19 cellular contexts compared by ENCODE assay signal in the genomic region with DNA sequence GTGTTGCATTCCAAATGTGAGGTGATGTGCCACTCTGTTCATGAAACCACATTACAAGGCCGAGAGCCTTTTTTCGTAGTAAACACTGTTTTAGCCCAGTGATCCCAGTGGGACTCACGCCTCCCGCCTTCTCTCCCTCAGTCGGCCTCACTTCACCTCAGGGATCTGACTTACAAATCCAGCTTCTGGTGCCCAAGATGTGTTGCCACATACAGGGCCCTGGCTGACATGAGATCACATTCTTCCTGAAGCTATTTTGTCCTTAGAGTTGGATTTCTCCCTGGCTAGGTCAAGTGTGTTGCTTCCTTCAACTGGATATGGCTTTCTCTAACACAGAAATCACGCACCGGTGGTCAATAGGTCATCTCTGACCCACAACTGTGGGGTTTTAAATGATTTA.
DNase-seq lines count a peak whose midpoint lies in the region; ATAC-seq and TF ChIP-seq lines count a peak whose summit lies in the region.
"Had no signal": no experiment of that assay in that cellular context is flagged by ENCODE, and none has a peak within 500 bp of the region (broad histone marks: within the 10 kb centered on the region; RNA-seq: fewer than 3 reads in every experiment).

No MANE protein-coding gene starts in this region.

- no peak overlapping the region for H3K9ac ChIP-seq in BLaER1
- H3K9ac ChIP-seq in DND-41 (ENCODE audit: low read depth, low read length) = no peak overlapping the region

- H3K27ac ChIP-seq in BLaER1 (no peak overlapping the region; the same call in 1 of the 2 replicates), DND-41 (ENCODE audit: low read length) (peak overlapping the region; percentile 30; the same call in 1 of the 2 replicates), gastrocnemius medialis (peak overlapping the region in 1 of 4 donors; percentile 28), caudate nucleus (ENCODE audit: low read depth, low read length) (no peak overlapping the region)
- H3K27ac ChIP-seq: 22Rv1, A549, C4-2B had no signal

- in situ Hi-C loops in gastrocnemius medialis (cut with MboI; ENCODE audit: low sequenced_read_pairs in 4 of 4) = no loop called here

- H3K4me2 ChIP-seq in BLaER1 (peak overlapping the region; percentile 28), DND-41 (ENCODE audit: insufficient read depth, low read length) (no peak overlapping the region)
- H3K4me2 ChIP-seq: A549 had no signal

- ATAC-seq in DND-41 (ENCODE audit: insufficient read depth, low read depth) (no peak), gastrocnemius medialis (peak; percentile 96 to 98)
- ATAC-seq: A549; CD8-positive, alpha-beta T cell; GM12878 had no signal

- H3K9me3 ChIP-seq in BLaER1 = peaks cover 37% of the 10 kb centered on the region
- H3K9me3 ChIP-seq in DND-41 (ENCODE audit: insufficient read depth, low read length, severe bottlenecking) = no peaks in the 10 kb centered on the region
- H3K9me3 ChIP-seq in gastrocnemius medialis = no peaks in the 10 kb centered on the region
- H3K9me3 ChIP-seq: A549, Caco-2 had no signal

- H4K20me1 ChIP-seq in BLaER1 = no peaks in the 10 kb centered on the region
- H4K20me1 ChIP-seq in DND-41 (ENCODE audit: insufficient read depth, low read length) = no peaks in the 10 kb centered on the region

- no peaks in the 10 kb centered on the region for H3K79me2 ChIP-seq in DND-41 (ENCODE audit: insufficient read depth, low read length)

- H3K36me3 ChIP-seq in BLaER1 (no peaks in the 10 kb centered on the region), DND-41 (ENCODE audit: insufficient read depth, low read length) (no peaks in the 10 kb centered on the region), gastrocnemius medialis (no peaks in the 10 kb centered on the region)

- no peak overlapping the region for H3K4me3 ChIP-seq in BLaER1
- H3K4me3 ChIP-seq in DND-41 (ENCODE audit: low read depth in 1 of 2, low read length in 2 of 2) = no peak overlapping the region
- no peak overlapping the region for H3K4me3 ChIP-seq in gastrocnemius medialis
- H3K4me3 ChIP-seq: A549, GM12878 had no signal

- peaks cover 46% of the 10 kb centered on the region for H3K4me1 ChIP-seq in BLaER1
- peaks cover 20% of the 10 kb centered on the region for H3K4me1 ChIP-seq in DND-41 (ENCODE audit: insufficient read depth, low read length)
- peaks cover 15 to 16% of the 10 kb centered on the region in 2 donors for H3K4me1 ChIP-seq in gastrocnemius medialis
- H3K4me1 ChIP-seq: A549, Caco-2 had no signal

- DNase-seq in DND-41 (no peak), NCI-H2227 treated with DMSO at 0.1 percent for 48 hours (lab: John Stamatoyannopoulos, UW) (peak; percentile 41), gastrocnemius medialis (peak; percentile 55 to 63), SW 1271 (lab: John Stamatoyannopoulos, UW) (no peak), caudate nucleus (lab: John Stamatoyannopoulos, UW) (no peak), nucleus accumbens (lab: John Stamatoyannopoulos, UW) (no peak)
- DNase-seq: AML-193; Caco-2; Calu3; CD4-positive, alpha-beta T cell; CD8-positive, alpha-beta T cell; DMS79 treated with DMSO at 0.1 percent for 48 hours; EL; GDM1 had no signal

- intact Hi-C loops in gastrocnemius medialis (cut with DNase I; ENCODE audit: low total_unique reads) = no loop called here

- no peak for TF ChIP-seq POLR2A in gastrocnemius medialis (IDR thresholded peaks at IDR 0.05)

- no peak for TF ChIP-seq CTCF in DND-41 (IDR thresholded peaks at IDR 0.05; ENCODE audit: borderline replicate concordance, extremely low read depth, low read length, poor library complexity, severe bottlenecking)
- no peak for TF ChIP-seq CTCF in gastrocnemius medialis (IDR thresholded peaks at IDR 0.05 in 4 of 5, conservative IDR thresholded peaks at IDR 0.05 in 1 of 5)

- no peak overlapping the region for H2AFZ ChIP-seq in DND-41 (ENCODE audit: low read depth, low read length)

- H3K27me3 ChIP-seq in BLaER1 (no peaks in the 10 kb centered on the region), DND-41 (ENCODE audit: insufficient read depth, low read length, poor library complexity) (no peaks in the 10 kb centered on the region), gastrocnemius medialis (no peaks in the 10 kb centered on the region)

Comparison
In these comparisons a context has a peak if more than half of its experiments do, and no peak if none do; other contexts are left out.
1. DNase-seq: peak in NCI-H2227 treated with DMSO at 0.1 percent for 48 hours (single experiment) and gastrocnemius medialis (2 of 2); none in DND-41 (single experiment), SW 1271 (0 of 2), caudate nucleus (0 of 61) and nucleus accumbens (0 of 56).